In genomic region chr16:24729243-24729966, GRCh38 we compare ENCODE assay signal across 8 cellular contexts. TPM values are rescaled to one million over a fixed set of nuclear protein-coding genes. Genes with fewer than 3 reads are reported as not detected.
DNase-seq lines count a peak whose midpoint lies in the region; ATAC-seq and TF ChIP-seq lines count a peak whose summit lies in the region.

TSS of gene TNRC6A (plus strand) at chr16:24729651. CDS start at chr16:24729842, 191 bp downstream.

- intact Hi-C loops in colonic mucosa (cut with DNase I), result no loop called here

- in situ Hi-C loops in GM18951 (cut with MboI; ENCODE audit: low sequenced_read_pairs, unreplicated experiment), result no loop called here

- peak within 1 kb of the TSS; percentile 83 for H3K4me3 ChIP-seq in colonic mucosa

- DNase-seq in AG09319 (ENCODE audit: extremely low read depth, low read depth) (peak; percentile 70), NCI-H460 (ENCODE audit: extremely low read depth, low read depth) (peak; percentile 76), colonic mucosa (peak; percentile 88)
- peak; percentile 88 for DNase-seq in activated CD4-positive, alpha-beta T cell treated with anti-CD3 and anti-CD28 coated beads for 48 hours
- DNase-seq in stimulated activated CD4-positive, alpha-beta T cell treated with anti-CD3 and anti-CD28 coated beads, Interleukin-1b, Interleukin-23, amount 100 ng/mL, for 4 hours (ENCODE audit: low read depth in 2 of 2), result peak; percentile 53 to 72

- ATAC-seq in HG03175 (IDR thresholded peaks at IDR 0.05; ENCODE audit: unreplicated experiment), result peak; percentile 96

- TF ChIP-seq POLR2A in GM18951 (IDR thresholded peaks at IDR 0.05; ENCODE audit: extremely low read depth, insufficient read depth, insufficient read length), result peak; percentile 66

- no peaks in the 10 kb centered on the region for H3K36me3 ChIP-seq in colonic mucosa

- H3K9ac ChIP-seq in colonic mucosa (ENCODE audit: low read depth in 2 of 2, low read length in 2 of 2), result peak within 1 kb of the TSS; percentile 69 to 91

- H3K27me3 ChIP-seq in colonic mucosa (no peaks in the 10 kb centered on the region), layer of hippocampus (ENCODE audit: control insufficient read depth, insufficient read depth, low read length) (no peaks in the 10 kb centered on the region)

- peak within 1 kb of the TSS; percentile 90 for H3K27ac ChIP-seq in colonic mucosa
- H3K27ac ChIP-seq in layer of hippocampus (ENCODE audit: low read depth, low read length), result peak within 1 kb of the TSS; percentile 92

- H3K9me3 ChIP-seq in colonic mucosa, result no peaks in the 10 kb centered on the region

- TF ChIP-seq CTCF in AG09319 (IDR thresholded peaks at IDR 0.05; ENCODE audit: low read depth, low read length) (no peak), colonic mucosa (IDR thresholded peaks at IDR 0.05) (no peak)

- no peaks in the 10 kb centered on the region for H3K4me1 ChIP-seq in colonic mucosa

RNA-seq across cellular contexts. Expression of gene TNRC6A, which starts in this region (rescaled TPM):
- total RNA-seq in NCI-H460 (2014; rRNA removed; shearing (Covaris generic)), result 20.2 and 23.5 TPM in 2 replicates
- polyA plus RNA-seq in NCI-H460 (2014; cell fraction: nucleus; rRNA removed), result 18.9 and 21.2 TPM in 2 replicates
- 10 to 100 TPM; 32.8 to 33.2 TPM for total RNA-seq in colonic mucosa

Comparison
In these comparisons a context has a peak if more than half of its experiments do, and no peak if none do; other contexts are left out.
1. Peak in every context shown above with its lines: DNase-seq, ATAC-seq, H3K4me3 ChIP-seq and H3K27ac ChIP-seq.